In the genomic region with DNA sequence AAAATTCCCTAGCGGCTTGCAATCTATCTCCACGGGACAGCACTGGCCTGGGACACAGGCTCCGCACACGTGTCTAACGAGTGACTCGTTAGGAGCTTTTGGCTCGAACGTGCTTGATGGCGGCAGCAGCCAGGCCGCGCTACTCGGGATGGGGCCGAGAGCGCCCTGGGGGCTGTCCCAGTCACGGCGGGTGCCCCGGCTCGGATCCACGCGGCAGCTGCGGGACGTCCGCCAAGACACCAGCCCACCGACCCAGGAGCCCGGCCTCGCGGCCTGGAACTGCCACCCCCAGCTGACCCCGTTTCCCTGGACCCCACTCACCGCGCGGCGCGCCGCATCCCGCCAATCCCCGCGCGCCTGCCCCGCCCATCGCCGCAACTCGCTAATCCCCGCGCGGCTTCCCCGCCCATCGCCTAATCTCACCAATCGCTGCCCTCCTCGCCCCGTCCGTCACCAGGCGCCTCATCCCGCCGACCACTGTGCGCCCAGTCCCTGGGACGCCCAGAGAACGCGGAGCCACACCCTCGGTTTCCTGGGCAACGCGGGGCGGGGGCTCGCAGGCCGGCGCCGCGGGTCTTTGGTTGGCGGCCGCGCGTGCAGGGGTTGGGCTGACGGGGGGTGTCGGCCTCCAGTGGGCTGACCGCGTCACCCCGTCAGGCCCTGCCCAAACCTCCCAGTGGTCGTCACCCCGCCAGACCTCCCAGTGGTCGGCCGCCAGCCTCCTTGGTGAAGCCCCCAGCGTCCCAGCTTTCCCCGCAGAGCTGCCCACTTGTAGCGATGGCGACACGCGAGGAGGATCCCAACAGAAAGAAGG, we compare ENCODE assay signal across 8 cellular contexts. TPM values are rescaled to one million over a fixed set of nuclear protein-coding genes. Genes with fewer than 3 reads are reported as not detected.
A peak's percentile ranks its signal among the peaks of the same experiment; 100 is the strongest.
DNase-seq lines count a peak whose midpoint lies in the region; ATAC-seq and TF ChIP-seq lines count a peak whose summit lies in the region.

Gene POLD2 (minus strand): TSS at position 359 of the 814 bp plus-strand sequence. CDS start 1,495 bp downstream, outside the sequence.

- BruUV-seq in PC-9 (replicated peaks; lab: Mats Ljungman, UMichigan) = no TSS peak

- ATAC-seq in GM21619 (IDR thresholded peaks at IDR 0.05; ENCODE audit: unreplicated experiment) = peak; percentile 99
- peak; percentile 99 for ATAC-seq in activated T-cell treated with anti-CD3 and anti-CD28 coated beads, Interleukin-2, amount 50 U/mL, for 4 hours

- WGBS in esophagus, 2 donors = 0 to 1% methylated on average over 85 to 86 of the region's 86 CpGs

- peaks cover 11% of the 10 kb centered on the region; the same call in 1 of the 2 replicates for H3F3A ChIP-seq in PC-9 (ENCODE audit: insufficient read depth, low read depth)

- H3K27me3 Mint-ChIP-seq in activated T-cell treated with anti-CD3 and anti-CD28 coated beads, Interleukin-2, amount 50 U/mL, for 4 hours (ENCODE audit: low read depth) = peaks cover 3% of the 10 kb centered on the region

- DNase-seq in DMS153 treated with DMSO at 0.1 percent for 48 hours (lab: John Stamatoyannopoulos, UW; ENCODE audit: unreplicated experiment) (peak; percentile 97), PC-9 (peak; percentile 94 to 100)
- peak; percentile 92 for DNase-seq in Jurkat, Clone E6-1 (ENCODE audit: low read depth, low spot score)
- peak; percentile 97 for DNase-seq in activated T-cell treated with anti-CD3 and anti-CD28 coated beads, Interleukin-2, amount 50 U/mL, for 4 hours
- DNase-seq in stimulated activated CD8-positive, alpha-beta memory T cell treated with anti-CD3 and anti-CD28 coated beads, Interleukin-7, amount 100 ng/mL, for 24 hours (ENCODE audit: low read depth) = peak; percentile 98

- H3K27me3 ChIP-seq in PC-9 (ENCODE audit: insufficient read depth, low read depth) = no peaks in the 10 kb centered on the region
- H3K27me3 ChIP-seq in esophagus (ENCODE audit: control insufficient read depth in 1 of 2, insufficient read depth in 2 of 2, low read length in 2 of 2) = no peaks in the 10 kb centered on the region
- no peaks in the 10 kb centered on the region for H3K27me3 ChIP-seq in muscle layer of colon (ENCODE audit: control insufficient read depth in 1 of 2, insufficient read depth in 2 of 2, low read length in 2 of 2)

- intact Hi-C loops in PC-9 (cut with micrococcal nuclease; ENCODE audit: unreplicated experiment) = loop anchor here (1.0 to 5.0 kb wide), 4 partner anchors 39 to 77 kb away; partner anchors contain the start of genes POLM and YKT6

- no peak for TF ChIP-seq CTCF in PC-9 (conservative IDR thresholded peaks at IDR 0.05)

- H3K27ac ChIP-seq in PC-9 (peak within 1 kb of the TSS; percentile 1; the same call in 1 of the 2 replicates), esophagus (ENCODE audit: low read depth in 2 of 2, low read length in 1 of 2) (peak within 1 kb of the TSS; percentile 79 to 93), muscle layer of colon (ENCODE audit: low read depth, low read length) (peak within 1 kb of the TSS; percentile 82)

- peak within 1 kb of the TSS; percentile 88 for H3K4me3 Mint-ChIP-seq in activated T-cell treated with anti-CD3 and anti-CD28 coated beads, Interleukin-2, amount 50 U/mL, for 4 hours

- CTCF ChIA-PET in PC-9 (lab: Charles Lee) = interaction anchor here (0.6 to 1.6 kb wide), 4 partner anchors 8 to 90 kb away, joined by 3 to 9 read pairs (median 5); no protein-coding TSS in a partner anchor

- H3K9me3 ChIP-seq in PC-9 (ENCODE audit: insufficient read depth, low read depth) (no peaks in the 10 kb centered on the region), esophagus (ENCODE audit: control insufficient read depth in 2 of 2, insufficient read depth in 1 of 2, low read depth in 1 of 2, low read length in 1 of 2) (no peaks in the 10 kb centered on the region), muscle layer of colon (ENCODE audit: low read length) (no peaks in the 10 kb centered on the region)

- H3K9me3 Mint-ChIP-seq in activated T-cell treated with anti-CD3 and anti-CD28 coated beads, Interleukin-2, amount 50 U/mL, for 4 hours = no peaks in the 10 kb centered on the region

- H3K36me3 Mint-ChIP-seq in activated T-cell treated with anti-CD3 and anti-CD28 coated beads, Interleukin-2, amount 50 U/mL, for 4 hours (ENCODE audit: insufficient read depth) = peaks cover 29% of the 10 kb centered on the region

- no peaks in the 10 kb centered on the region; the same call in none of the 2 replicates for H4K20me1 ChIP-seq in PC-9 (ENCODE audit: insufficient read depth)

- peak within 1 kb of the TSS; percentile 56 for H3K4me3 ChIP-seq in Jurkat, Clone E6-1 (ENCODE audit: low read length)
- peak within 1 kb of the TSS; percentile 65 for H3K4me3 ChIP-seq in PC-9
- H3K4me3 ChIP-seq in esophagus (ENCODE audit: low read depth in 1 of 2, low read length in 2 of 2) = peak within 1 kb of the TSS; percentile 62 to 83
- peak within 1 kb of the TSS; percentile 81 to 86 for H3K4me3 ChIP-seq in muscle layer of colon (ENCODE audit: low read depth in 1 of 2, low read length in 2 of 2)

- peak within 1 kb of the TSS; percentile 97 for H3K4me2 ChIP-seq in PC-9

- H2AFZ ChIP-seq in PC-9 = peak within 1 kb of the TSS; percentile 89

- H3K4me1 ChIP-seq in PC-9 (replicated peaks; ENCODE audit: insufficient read depth) = peaks cover 11% of the 10 kb centered on the region
- H3K4me1 ChIP-seq in esophagus (ENCODE audit: control insufficient read depth in 2 of 2, insufficient read depth in 2 of 2, low read length in 1 of 2) = peaks cover 3 to 4% of the 10 kb centered on the region in 2 donors
- H3K4me1 ChIP-seq in muscle layer of colon (ENCODE audit: insufficient read depth, low read length) = peaks cover 16% of the 10 kb centered on the region

- H3K9me2 ChIP-seq in PC-9 (ENCODE audit: insufficient read depth) = no peaks in the 10 kb centered on the region

- peak within 1 kb of the TSS; percentile 61 for H3K9ac ChIP-seq in muscle layer of colon (ENCODE audit: low read length)

- POLR2A ChIA-PET in PC-9 (lab: Charles Lee; ENCODE audit: unreplicated experiment) = interaction anchor here (0.6 to 0.7 kb wide), 5 partner anchors 48 to 540 kb away, joined by 3 to 7 read pairs (median 3); partner anchors contain the start of gene STK17A

- peaks cover 33% of the 10 kb centered on the region for H3K4me1 Mint-ChIP-seq in activated T-cell treated with anti-CD3 and anti-CD28 coated beads, Interleukin-2, amount 50 U/mL, for 4 hours (ENCODE audit: low read depth)

- peaks cover 40% of the 10 kb centered on the region for H3K79me2 ChIP-seq in PC-9 (ENCODE audit: low read depth)

- peaks cover 30% of the 10 kb centered on the region for H3K36me3 ChIP-seq in PC-9 (ENCODE audit: low read depth)
- H3K36me3 ChIP-seq in esophagus (ENCODE audit: control insufficient read depth in 2 of 2, insufficient read depth in 2 of 2, low read length in 1 of 2) = peaks cover 3 to 15% of the 10 kb centered on the region in 2 donors
- H3K36me3 ChIP-seq in muscle layer of colon (ENCODE audit: insufficient read depth, low read length) = peaks cover 26% of the 10 kb centered on the region

RNA-seq across cellular contexts. Expression of gene POLD2, which starts in this region (rescaled TPM):
- 300 TPM for polyA plus RNA-seq in Jurkat, Clone E6-1 (2012; ENCODE audit: insufficient read depth, insufficient read length)
- total RNA-seq in PC-9 (2021) = 217 and 249 TPM in 2 replicates
- 100 to 1,000 TPM; 336 to 373 (median 346) TPM for total RNA-seq in activated T-cell treated with anti-CD3 and anti-CD28 coated beads, Interleukin-2, amount 50 U/mL, for 4 hours
- 10 to 100 TPM; 60.1 to 94.9 TPM for polyA plus RNA-seq in esophagus

Comparison
In these comparisons a context has a peak if more than half of its experiments do, and no peak if none do; other contexts are left out.
1. Peak in every context shown above with its lines: DNase-seq, ATAC-seq, H3K4me3 ChIP-seq and H3K27ac ChIP-seq.
2. H3K27ac ChIP-seq: peak in every context shown above with its lines; median percentile 86 in esophagus; 82 in muscle layer of colon; 1 in PC-9.